23 cellular contexts compared by ENCODE assay signal in the genomic region with DNA sequence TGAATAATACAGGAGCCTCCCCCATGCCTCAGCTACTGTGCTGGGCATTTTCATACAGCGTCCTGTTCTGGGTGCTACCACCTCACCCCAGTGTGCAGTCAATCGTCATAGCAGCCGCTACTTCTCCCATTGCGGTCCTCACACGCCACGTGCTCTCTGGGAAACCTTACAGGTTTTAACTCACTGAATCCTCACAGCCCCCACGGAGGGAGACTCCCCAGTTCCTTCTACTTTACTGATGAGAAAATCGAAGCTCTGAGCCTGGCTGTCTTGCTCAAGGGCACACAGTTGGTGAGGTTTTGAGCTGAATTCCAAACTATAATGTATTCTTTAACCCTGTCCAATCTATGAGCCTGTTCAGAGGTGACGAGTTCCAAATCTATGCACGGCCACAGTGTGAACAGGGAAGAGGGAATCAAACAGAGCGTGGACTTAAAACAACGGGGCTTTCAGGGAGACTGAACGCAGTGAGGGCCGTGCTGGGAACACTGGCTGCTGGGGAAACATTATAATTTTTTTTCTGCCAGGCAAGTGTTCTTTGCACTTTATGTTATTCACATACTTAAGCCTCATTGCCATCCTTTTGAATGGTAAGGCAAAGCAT.
A peak's percentile ranks its signal among the peaks of the same experiment; 100 is the strongest.
DNase-seq lines count a peak whose midpoint lies in the region; ATAC-seq and TF ChIP-seq lines count a peak whose summit lies in the region.
"Had no signal": no experiment of that assay in that cellular context is flagged by ENCODE, and none has a peak within 500 bp of the region (broad histone marks: within the 10 kb centered on the region; RNA-seq: fewer than 3 reads in every experiment).

No MANE protein-coding gene starts in this region.

- H3K36me3 ChIP-seq in right atrium auricular region: no peaks in the 10 kb centered on the region
- H3K36me3 ChIP-seq in heart left ventricle: no peaks in the 10 kb centered on the region
- no peaks in the 10 kb centered on the region for H3K36me3 ChIP-seq in esophagus muscularis mucosa
- H3K36me3 ChIP-seq: BLaER1 had no signal

- no peak for TF ChIP-seq EP300 in esophagus muscularis mucosa (IDR thresholded peaks at IDR 0.05)

- H3K9me3 ChIP-seq in right atrium auricular region (no peaks in the 10 kb centered on the region), heart left ventricle (peaks cover 0 to 8% (median 0%) of the 10 kb centered on the region in 12 donors), esophagus muscularis mucosa (peaks cover 0 to 11% (median 6%) of the 10 kb centered on the region in 4 donors)

- TF ChIP-seq POLR2A in heart left ventricle (IDR thresholded peaks at IDR 0.05): no peak
- TF ChIP-seq POLR2A in esophagus muscularis mucosa (IDR thresholded peaks at IDR 0.05; ENCODE audit: low read depth): no peak

- no peaks in the 10 kb centered on the region for H3K4me1 ChIP-seq in right atrium auricular region
- no peaks in the 10 kb centered on the region for H3K4me1 ChIP-seq in heart left ventricle
- no peaks in the 10 kb centered on the region for H3K4me1 ChIP-seq in esophagus muscularis mucosa

- H3K27ac ChIP-seq in right atrium auricular region (no peak overlapping the region), heart left ventricle (no peak overlapping the region), esophagus muscularis mucosa (replicated peaks in 1 of 4) (no peak overlapping the region)
- H3K27ac ChIP-seq: BLaER1, GM23248 had no signal

- intact Hi-C loops in heart left ventricle (cut with DNase I): no loop called here
- intact Hi-C loops in sciatic nerve (cut with DNase I): no loop called here
- intact Hi-C loops in esophagus muscularis mucosa (cut with DNase I): no loop called here

- ATAC-seq in heart left ventricle: no peak
- no peak for ATAC-seq in left lobe of liver
- no peak for ATAC-seq in sciatic nerve
- no peak for ATAC-seq in GM18520 (IDR thresholded peaks at IDR 0.05; ENCODE audit: unreplicated experiment)

- TF ChIP-seq CTCF in right atrium auricular region (IDR thresholded peaks at IDR 0.05) (no peak), heart left ventricle (IDR thresholded peaks at IDR 0.05) (no peak), esophagus muscularis mucosa (IDR thresholded peaks at IDR 0.05) (no peak)

- WGBS in heart left ventricle, 4 donors: 60 to 73% (median 67%) methylated on average over 12 to 14 of the region's 14 CpGs
- WGBS in esophagus muscularis mucosa: 62% methylated on average over 14 of the region's 14 CpGs

- DNase-seq in right atrium auricular region (ENCODE audit: low spot score) (peak; percentile 5), heart left ventricle (no peak), left lobe of liver (ENCODE audit: low spot score) (peak; percentile 23), sciatic nerve (ENCODE audit: low spot score) (peak; percentile 25), 8988T (no peak), esophagus muscularis mucosa (ENCODE audit: extremely low spot score) (no peak)
- DNase-seq: CD4-positive, CD25-positive, alpha-beta regulatory T cell; DMS53; GM23248; HCEC 1CT; IMR-90; KG1; MM.1S; NCI-H1048; NCI-H1417; NCI-H1694; NCI-H2081; NCI-H2227 treated with DMSO at 0.1 percent for 48 hours; NCI-H69; RPMI8226; SHP77 treated with DMSO at 0.1 percent for 48 hours had no signal

- H3K27me3 ChIP-seq in right atrium auricular region (no peaks in the 10 kb centered on the region), heart left ventricle (peaks cover 0 to 34% (median 4%) of the 10 kb centered on the region in 9 donors), esophagus muscularis mucosa (peaks cover 0 to 55% (median 0%) of the 10 kb centered on the region in 4 donors)
- H3K27me3 ChIP-seq: BLaER1 had no signal

- H3K4me3 ChIP-seq in right atrium auricular region (no peak overlapping the region), heart left ventricle (no peak overlapping the region), esophagus muscularis mucosa (no peak overlapping the region)
- H3K4me3 ChIP-seq: BLaER1, GM23248 had no signal

Comparison
In these comparisons a context has a peak if more than half of its experiments do, and no peak if none do; other contexts are left out.
1. DNase-seq: peak in right atrium auricular region (single experiment), left lobe of liver (single experiment) and sciatic nerve (single experiment); none in heart left ventricle (0 of 5), 8988T (single experiment) and esophagus muscularis mucosa (single experiment).